In genomic region chr15:34970098-34970416, GRCh38 we compare ENCODE assay signal across 8 cellular contexts. TPM values are rescaled to one million over a fixed set of nuclear protein-coding genes. Genes with fewer than 3 reads are reported as not detected.
DNase-seq lines count a peak whose midpoint lies in the region; ATAC-seq and TF ChIP-seq lines count a peak whose summit lies in the region.
"Not testable (repeated sequence)": the region's sequence is repeated elsewhere in the genome, so short reads cannot be mapped to it uniquely, and the experiment has no call there.

No MANE protein-coding gene starts in this region.

- H3K36me3 ChIP-seq in mucosa of rectum (ENCODE audit: control insufficient read depth in 2 of 2, insufficient read depth in 2 of 2, low read length in 2 of 2) = not testable (repeated sequence)

- peak; percentile 9 for ATAC-seq in GM19372 (IDR thresholded peaks at IDR 0.05; ENCODE audit: low read depth, unreplicated experiment)
- peak; percentile 6 for ATAC-seq in HG03521 (IDR thresholded peaks at IDR 0.05; ENCODE audit: unreplicated experiment)
- not testable (repeated sequence) for ATAC-seq in T-helper 17 cell

- H3K4me3 Mint-ChIP-seq in T-helper 17 cell = peak overlapping the region; percentile 100
- peak overlapping the region; percentile 97 to 100 (median 100) for H3K4me3 Mint-ChIP-seq in brain

- TF ChIP-seq CTCF in AG09309 (IDR thresholded peaks at IDR 0.05; ENCODE audit: control insufficient read depth, insufficient read depth, low read depth, low read length, missing control alignments); foreskin fibroblast (IDR thresholded peaks at IDR 0.05; ENCODE audit: low read depth, low read length): not testable (repeated sequence)
- peak in 1 of 2 experiments; percentile 20 for TF ChIP-seq CTCF in brain (conservative IDR thresholded peaks at IDR 0.05)

- H3K4me1 Mint-ChIP-seq in T-helper 17 cell (peaks cover 36% of the 10 kb centered on the region), brain (peaks cover 47% of the 10 kb centered on the region)

- not testable (repeated sequence) for H3K27ac ChIP-seq in mucosa of rectum (ENCODE audit: low read depth in 2 of 2, low read length in 2 of 2)
- peak overlapping the region in 17 of 21 experiments; percentile 8 to 91 (median 85) for H3K27ac ChIP-seq in skin epidermis

- H3K27me3 ChIP-seq in mucosa of rectum (ENCODE audit: control insufficient read depth in 2 of 2, insufficient read depth in 2 of 2, low read length in 2 of 2) = not testable (repeated sequence)

- peak overlapping the region in 1 of 2 donors; percentile 90 for H3K9ac ChIP-seq in mucosa of rectum (ENCODE audit: low read depth in 1 of 2, low read length in 2 of 2)

- H3K9me3 ChIP-seq in T-helper 17 cell (ENCODE audit: control insufficient read depth, low read length, poor library complexity, severe bottlenecking); mucosa of rectum (ENCODE audit: control insufficient read depth in 2 of 2, low read length in 2 of 2): not testable (repeated sequence)

- not testable (repeated sequence) for H3K9me3 Mint-ChIP-seq in brain

- H3K4me3 ChIP-seq in AG09309 (ENCODE audit: control insufficient read depth, low read depth, low read length) = peak overlapping the region; percentile 88
- H3K4me3 ChIP-seq in foreskin fibroblast (ENCODE audit: low read depth in 1 of 2, low read length in 2 of 2) = peak overlapping the region; percentile 95 to 96
- H3K4me3 ChIP-seq in mucosa of rectum (ENCODE audit: low read length in 2 of 2) = peak overlapping the region; percentile 86 to 94
- H3K4me3 ChIP-seq in skin epidermis = peak overlapping the region; percentile 71 to 96 (median 86)

- H3K27me3 Mint-ChIP-seq in T-helper 17 cell, brain: not testable (repeated sequence)

- peaks cover 5 to 12% of the 10 kb centered on the region in 2 donors for H3K4me1 ChIP-seq in mucosa of rectum (ENCODE audit: control insufficient read depth in 2 of 2, insufficient read depth in 2 of 2, low read length in 2 of 2)

- not testable (repeated sequence) for DNase-seq in AG09309 (ENCODE audit: low read depth); T-helper 17 cell; foreskin fibroblast

- H3K27ac Mint-ChIP-seq in T-helper 17 cell (peak overlapping the region; percentile 99), brain (peak overlapping the region; percentile 99 to 100 (median 99))

- H3K36me3 Mint-ChIP-seq in T-helper 17 cell (ENCODE audit: low read depth) = peaks cover 11% of the 10 kb centered on the region
- not testable (repeated sequence) for H3K36me3 Mint-ChIP-seq in brain

RNA-seq across cellular contexts. Expression of gene AQR, which starts 0.5 kb away (rescaled TPM):
- total RNA-seq in T-helper 17 cell = 10 to 100 TPM; 40.4 to 45.4 TPM
- 10.7 TPM for polyA plus RNA-seq in brain (ENCODE audit: insufficient read depth, low read depth, low replicate concordance)

RNA-seq across cellular contexts. Expression of gene ZNF770, which starts 18.0 kb away (rescaled TPM):
- total RNA-seq in T-helper 17 cell = 10 to 100 TPM; 33.1 to 39.3 TPM
- 7.4 TPM for polyA plus RNA-seq in brain (ENCODE audit: insufficient read depth, low read depth, low replicate concordance)
